In the genomic region with DNA sequence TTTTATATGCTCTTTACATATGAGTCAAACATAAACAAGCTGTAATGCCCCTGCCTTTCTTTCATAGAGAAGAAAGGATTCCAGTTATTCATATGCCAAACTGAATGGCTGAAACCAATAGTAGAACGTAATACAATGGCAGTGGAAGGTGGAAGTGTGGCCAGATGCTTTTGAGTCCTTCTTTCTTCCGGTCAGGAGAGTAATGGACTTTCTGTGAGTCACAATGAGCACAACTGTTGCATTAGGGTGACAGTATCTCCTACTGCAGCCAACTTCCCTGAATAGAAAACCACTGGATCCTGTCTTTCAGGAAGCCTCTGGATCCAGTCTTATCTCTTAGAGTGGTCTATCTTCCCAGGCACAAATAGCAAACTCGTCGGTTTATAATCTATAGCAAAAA, we compare ENCODE assay signal across 24 cellular contexts.
DNase-seq lines count a peak whose midpoint lies in the region; ATAC-seq lines count a peak whose summit lies in the region.
"Had no signal": no experiment of that assay in that cellular context is flagged by ENCODE, and none has a peak within 500 bp of the region (broad histone marks: within the 10 kb centered on the region; RNA-seq: fewer than 3 reads in every experiment).

No MANE protein-coding gene starts in this region.

- H3K36me3 ChIP-seq in ACC112 (ENCODE audit: insufficient read depth, low read length) = no peaks in the 10 kb centered on the region
- H3K36me3 ChIP-seq: heart left ventricle, WERI-Rb-1 had no signal

- ATAC-seq in HG02588 (IDR thresholded peaks at IDR 0.05; ENCODE audit: unreplicated experiment) (peak; percentile 36), GM19351 (IDR thresholded peaks at IDR 0.05; ENCODE audit: unreplicated experiment) (no peak)
- ATAC-seq: A549; activated CD8-positive, alpha-beta memory T cell treated with anti-CD3 and anti-CD28 coated beads, Interleukin-2, amount 10 ng/mL, durations not matched to agents 7 days and 5 days; heart left ventricle; naive thymus-derived CD4-positive, alpha-beta T cell had no signal

- peak overlapping the region; percentile 64 for H3K27ac ChIP-seq in ACC112 (ENCODE audit: low read depth, low read length)
- H3K27ac ChIP-seq: A549, heart left ventricle, KMS-11, RWPE1, SK-N-MC, WERI-Rb-1 had no signal

- no peak overlapping the region for H3K4me3 ChIP-seq in ACC112 (ENCODE audit: low read depth, low read length)
- H3K4me3 ChIP-seq: A549, heart left ventricle, SK-N-MC had no signal

- peak; percentile 41 for DNase-seq in SK-MEL-5 (ENCODE audit: low read depth, low spot score)
- peak; percentile 23 for DNase-seq in fibroblast of peridontal ligament (ENCODE audit: extremely low read depth)
- no peak for DNase-seq in iPS-NIHi11 (ENCODE audit: low spot score)
- DNase-seq in activated CD8-positive, alpha-beta memory T cell treated with anti-CD3 and anti-CD28 coated beads, Interleukin-2, amount 50 U/mL, for 48 hours = no peak
- DNase-seq in mesenteric fat pad (ENCODE audit: low spot score) = no peak
- DNase-seq: activated CD4-positive, alpha-beta T cell treated with anti-CD3 and anti-CD28 coated beads, Interleukin-2, amount 10 ng/mL, durations not matched to agents 7 days and 5 days; activated CD8-positive, alpha-beta memory T cell treated with anti-CD3 and anti-CD28 coated beads, Interleukin-2, amount 10 ng/mL, durations not matched to agents 7 days and 5 days; activated naive CD4-positive, alpha-beta T cell treated with anti-CD3 and anti-CD28 coated beads, Interleukin-2, amount 50 U/mL, for 16 hours; amygdala; DND-41; endodermal cell; heart left ventricle; HFFc6; naive thymus-derived CD4-positive, alpha-beta T cell; NCI-H1048; NCI-H187 treated with DMSO at 0.1 percent for 48 hours; WERI-Rb-1 had no signal

- in situ Hi-C loops in SK-MEL-5 (cut with HindIII; ENCODE audit: low pct_unique_long_range_greater_than_20kb, low sequenced_read_pairs) = no loop called here

- H3K79me2 ChIP-seq in ACC112 (ENCODE audit: control insufficient read depth, insufficient read depth, low read length, unreplicated experiment) = no peaks in the 10 kb centered on the region

- H3K4me1 ChIP-seq in ACC112 (ENCODE audit: control insufficient read depth, insufficient read depth, low read length, unreplicated experiment) = peaks cover 29% of the 10 kb centered on the region
- H3K4me1 ChIP-seq: A549, heart left ventricle had no signal

- peak overlapping the region; percentile 45 for H2AFZ ChIP-seq in ACC112 (ENCODE audit: low read length, unreplicated experiment)

- H3K27me3 ChIP-seq in ACC112 (ENCODE audit: insufficient read depth, low read length) = no peaks in the 10 kb centered on the region
- H3K27me3 ChIP-seq: heart left ventricle had no signal

Comparison
In these comparisons a context has a peak if more than half of its experiments do, and no peak if none do; other contexts are left out.
1. DNase-seq: peak in SK-MEL-5 (single experiment) and fibroblast of peridontal ligament (single experiment); none in iPS-NIHi11 (single experiment), activated CD8-positive, alpha-beta memory T cell treated with anti-CD3 and anti-CD28 coated beads, Interleukin-2, amount 50 U/mL, for 48 hours (single experiment) and mesenteric fat pad (single experiment).